ENCODE assay signal across 8 cellular contexts in the genomic region with DNA sequence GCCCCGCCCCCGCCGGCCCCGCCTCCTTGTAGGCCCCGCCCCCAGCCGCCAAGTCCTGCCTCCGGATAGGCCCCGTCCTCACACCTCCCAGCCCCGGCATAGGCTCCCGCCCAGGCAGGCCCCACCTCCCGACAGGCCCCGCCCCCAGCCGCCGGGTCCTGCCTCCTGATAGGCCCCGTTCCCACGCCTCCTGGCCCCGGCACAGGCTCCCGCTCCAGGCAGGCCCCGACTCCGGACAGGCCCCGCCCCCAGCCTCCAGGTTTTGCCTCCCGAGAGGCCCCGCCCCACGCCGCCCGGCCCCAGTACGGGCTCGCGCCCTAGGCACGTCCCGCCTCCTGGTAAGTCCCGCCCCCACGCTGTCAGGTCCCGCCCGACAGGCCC. TPM values are rescaled to one million over a fixed set of nuclear protein-coding genes. Genes with fewer than 3 reads are reported as not detected.
A peak's percentile ranks its signal among the peaks of the same experiment; 100 is the strongest.
DNase-seq lines count a peak whose midpoint lies in the region; ATAC-seq and TF ChIP-seq lines count a peak whose summit lies in the region.

No MANE protein-coding gene starts in this region.

- H3K27ac ChIP-seq in H9 (ENCODE audit: insufficient read length, low read depth, low read length): no peak overlapping the region
- no peak overlapping the region for H3K27ac ChIP-seq in neural progenitor cell

- H3K79me2 ChIP-seq in H9 (ENCODE audit: insufficient read depth, low read length) (no peaks in the 10 kb centered on the region), Loucy (ENCODE audit: insufficient read depth, low read length) (peaks cover 7% of the 10 kb centered on the region; the same call in 1 of the 2 replicates), neural progenitor cell (ENCODE audit: low read depth) (no peaks in the 10 kb centered on the region)

- H3K36me3 ChIP-seq in Loucy (ENCODE audit: insufficient read depth, low read length) (no peaks in the 10 kb centered on the region), neural progenitor cell (no peaks in the 10 kb centered on the region)

- H3K27ac Mint-ChIP-seq in H9 (no peak overlapping the region), neural progenitor cell (no peak overlapping the region)
- H3K27ac Mint-ChIP-seq in stimulated activated naive CD8-positive, alpha-beta T cell treated with anti-CD3 and anti-CD28 coated beads, Interleukin-15, amount 100 ng/mL, for 72 hours: no peak overlapping the region

- no peaks in the 10 kb centered on the region; the same call in 1 of the 2 replicates for H3F3A ChIP-seq in Loucy (ENCODE audit: low read depth)
- peaks cover 18% of the 10 kb centered on the region for H3F3A ChIP-seq in neural progenitor cell (ENCODE audit: low read depth)

- no peaks in the 10 kb centered on the region for H3K79me1 ChIP-seq in H9 (ENCODE audit: insufficient read depth, low read depth, low read length, poor library complexity, severe bottlenecking)

- H4K5ac ChIP-seq in H9 (ENCODE audit: insufficient read length, low read depth, low read length): no peak overlapping the region

- H3K9ac ChIP-seq in H9 (ENCODE audit: extremely low read depth, insufficient read length, low read length) (no peak overlapping the region), Loucy (ENCODE audit: low read depth, low read length, poor library complexity, severe bottlenecking) (peak overlapping the region; percentile 85), neural progenitor cell (no peak overlapping the region)

- H2AFZ ChIP-seq in H9 (ENCODE audit: low read length) (no peak overlapping the region), Loucy (ENCODE audit: low read length) (no peak overlapping the region), neural progenitor cell (replicated peaks) (no peak overlapping the region)

- no peak overlapping the region for H2BK12ac ChIP-seq in H9 (ENCODE audit: insufficient read length, low read depth, low read length)

- TF ChIP-seq CTCF in H9 (conservative IDR thresholded peaks at IDR 0.05) (no peak), Loucy (conservative IDR thresholded peaks at IDR 0.05; ENCODE audit: low read length) (no peak), foreskin fibroblast (IDR thresholded peaks at IDR 0.05; ENCODE audit: low read depth, low read length) (no peak), neural progenitor cell (IDR thresholded peaks at IDR 0.05) (no peak)

- H2BK20ac ChIP-seq in H9 (ENCODE audit: low read depth, low read length, poor library complexity, severe bottlenecking): no peak overlapping the region

- no CpG with 5 or more reads among the region's 35 CpGs for WGBS in H9 (ENCODE audit: extremely low coverage, insufficient read length, low lambda C conversion rate)

- no peak overlapping the region for H3K23ac ChIP-seq in H9 (ENCODE audit: insufficient read length, low read depth, low read length)

- H4K8ac ChIP-seq in H9 (replicated peaks; ENCODE audit: insufficient read length, low read depth, low read length): no peak overlapping the region

- H3K36me3 Mint-ChIP-seq in H9 (ENCODE audit: insufficient read depth in 1 of 3, low read depth in 3 of 3) (no peaks in the 10 kb centered on the region), neural progenitor cell (no peaks in the 10 kb centered on the region)

- no peak overlapping the region for H2BK5ac ChIP-seq in H9 (ENCODE audit: insufficient read length, low read length)

- H3T11ph ChIP-seq in H9 (ENCODE audit: low read length): no peak overlapping the region

- H3K27me3 ChIP-seq in H9 (ENCODE audit: insufficient read depth, low read length): no peaks in the 10 kb centered on the region
- no peaks in the 10 kb centered on the region for H3K27me3 ChIP-seq in Loucy (ENCODE audit: insufficient read depth, low read length, poor library complexity, severe bottlenecking)
- no peaks in the 10 kb centered on the region for H3K27me3 ChIP-seq in neural progenitor cell

- H3K4me2 ChIP-seq in H9 (ENCODE audit: insufficient read depth, insufficient read length, low read length): peak overlapping the region; percentile 91
- peak overlapping the region; percentile 93 for H3K4me2 ChIP-seq in Loucy (ENCODE audit: low read depth, low read length, poor library complexity, severe bottlenecking)
- H3K4me2 ChIP-seq in neural progenitor cell: peak overlapping the region; percentile 98

- peak overlapping the region in 1 of 2 experiments; percentile 54; a peak in 1 of 5 replicates for H3K4me3 Mint-ChIP-seq in H9
- peak overlapping the region; percentile 79 for H3K4me3 Mint-ChIP-seq in neural progenitor cell
- peak overlapping the region; percentile 77 to 87 for H3K4me3 Mint-ChIP-seq in stimulated activated naive CD8-positive, alpha-beta T cell treated with anti-CD3 and anti-CD28 coated beads, Interleukin-15, amount 100 ng/mL, for 72 hours

- H3K9me3 ChIP-seq in H9 (ENCODE audit: control insufficient read depth, low read depth, low read length) (no peaks in the 10 kb centered on the region), Loucy (ENCODE audit: insufficient read depth, low read depth, low read length) (no peaks in the 10 kb centered on the region), neural progenitor cell (ENCODE audit: low read depth) (no peaks in the 10 kb centered on the region)

- peaks cover 8% of the 10 kb centered on the region for H3K23me2 ChIP-seq in H9 (ENCODE audit: insufficient read length, low read depth, low read length, poor library complexity, severe bottlenecking)

- DNase-seq in Daoy (ENCODE audit: low read depth) (peak; percentile 100), H9 (peak; percentile 99), SHP77 treated with DMSO at 0.1 percent for 48 hours (lab: John Stamatoyannopoulos, UW) (peak; percentile 99), activated gamma-delta T cell (lab: John Stamatoyannopoulos, UW) (peak; percentile 97), foreskin fibroblast (peak; percentile 98 to 99), neural progenitor cell (ENCODE audit: low spot score) (peak; percentile 100)
- peak; percentile 99 for DNase-seq in stimulated activated naive CD8-positive, alpha-beta T cell treated with anti-CD3 and anti-CD28 coated beads, Interleukin-15, amount 100 ng/mL, for 72 hours

- H3K4me3 ChIP-seq in Loucy (ENCODE audit: low read length, poor library complexity, severe bottlenecking): peak overlapping the region; percentile 80
- H3K4me3 ChIP-seq in foreskin fibroblast (ENCODE audit: low read depth in 1 of 2, low read length in 2 of 2): peak overlapping the region; percentile 87 to 89
- peak overlapping the region; percentile 78 for H3K4me3 ChIP-seq in neural progenitor cell

- H2BK120ac ChIP-seq in H9 (ENCODE audit: low read depth, low read length, poor library complexity, severe bottlenecking): no peak overlapping the region

- no peak overlapping the region for H3K4ac ChIP-seq in H9 (ENCODE audit: low read depth, low read length)

- no peak overlapping the region for H2BK15ac ChIP-seq in H9 (ENCODE audit: low read depth, low read length)

- no peaks in the 10 kb centered on the region for H4K20me1 ChIP-seq in H9 (ENCODE audit: control insufficient read depth, insufficient read depth, insufficient read length)
- no peaks in the 10 kb centered on the region for H4K20me1 ChIP-seq in Loucy (ENCODE audit: insufficient read depth, low read length, poor library complexity, severe bottlenecking)
- peaks cover 7% of the 10 kb centered on the region for H4K20me1 ChIP-seq in neural progenitor cell (ENCODE audit: low read depth)

- H3K27me3 Mint-ChIP-seq in H9 (ENCODE audit: low read depth) (peaks cover 5% of the 10 kb centered on the region), neural progenitor cell (ENCODE audit: insufficient read depth, low read depth) (peaks cover 6% of the 10 kb centered on the region)
- H3K27me3 Mint-ChIP-seq in stimulated activated naive CD8-positive, alpha-beta T cell treated with anti-CD3 and anti-CD28 coated beads, Interleukin-15, amount 100 ng/mL, for 72 hours: peaks cover 13% of the 10 kb centered on the region

- H3K18ac ChIP-seq in H9 (ENCODE audit: insufficient read length, low read depth, low read length): no peak overlapping the region

- ATAC-seq in stimulated activated naive CD8-positive, alpha-beta T cell treated with anti-CD3 and anti-CD28 coated beads, Interleukin-15, amount 100 ng/mL, for 72 hours: peak; percentile 96

- no peak overlapping the region for H3K14ac ChIP-seq in H9 (ENCODE audit: insufficient read depth, low read length)

- H3K4me1 Mint-ChIP-seq in H9 (peaks cover 12 to 33% of the 10 kb centered on the region in 2 experiments), neural progenitor cell (peaks cover 21% of the 10 kb centered on the region)
- H3K4me1 Mint-ChIP-seq in stimulated activated naive CD8-positive, alpha-beta T cell treated with anti-CD3 and anti-CD28 coated beads, Interleukin-15, amount 100 ng/mL, for 72 hours: peaks cover 39% of the 10 kb centered on the region

- no peaks in the 10 kb centered on the region for H3K9me2 ChIP-seq in Loucy (replicated peaks; ENCODE audit: low read depth, low read length)

- H2AK5ac ChIP-seq in H9 (ENCODE audit: insufficient read length, low read length): no peak overlapping the region

- H3K56ac ChIP-seq in H9 (ENCODE audit: insufficient read length, low read depth, low read length): no peak overlapping the region

- no peak overlapping the region for H4K91ac ChIP-seq in H9 (ENCODE audit: insufficient read length, low read depth, low read length)

- H3K4me1 ChIP-seq in H9 (ENCODE audit: insufficient read depth, low read length): no peaks in the 10 kb centered on the region; the same call in 1 of the 2 replicates
- peaks cover 54% of the 10 kb centered on the region for H3K4me1 ChIP-seq in Loucy (ENCODE audit: insufficient read depth, low read length, poor library complexity, severe bottlenecking)
- H3K4me1 ChIP-seq in neural progenitor cell: peaks cover 11% of the 10 kb centered on the region

- H3K9me3 Mint-ChIP-seq in H9: no peaks in the 10 kb centered on the region
- H3K9me3 Mint-ChIP-seq in neural progenitor cell: no peaks in the 10 kb centered on the region
- H3K9me3 Mint-ChIP-seq in stimulated activated naive CD8-positive, alpha-beta T cell treated with anti-CD3 and anti-CD28 coated beads, Interleukin-15, amount 100 ng/mL, for 72 hours: no peaks in the 10 kb centered on the region

RNA-seq across cellular contexts. Expression of a gene that starts 0.2 kb away (rescaled TPM):
- total RNA-seq in Daoy (2014; rRNA removed; shearing (Covaris generic)): 15.1 and 19.0 TPM in 2 replicates
- total RNA-seq in H9 (2021) (7.1 and 8.4 TPM in 2 replicates), neural progenitor cell (ENCODE audit: low replicate concordance) (6.0 and 22.7 TPM in 2 replicates)

RNA-seq across cellular contexts. Expression of a gene that starts 44.7 kb away (rescaled TPM):
- total RNA-seq in Daoy (2014; rRNA removed; shearing (Covaris generic)): 42.9 and 61.6 TPM in 2 replicates
- total RNA-seq in H9 (2021): 133 and 135 TPM in 2 replicates
- total RNA-seq in neural progenitor cell (ENCODE audit: low replicate concordance): 16.5 and 76.7 TPM in 2 replicates
